In the genomic region with DNA sequence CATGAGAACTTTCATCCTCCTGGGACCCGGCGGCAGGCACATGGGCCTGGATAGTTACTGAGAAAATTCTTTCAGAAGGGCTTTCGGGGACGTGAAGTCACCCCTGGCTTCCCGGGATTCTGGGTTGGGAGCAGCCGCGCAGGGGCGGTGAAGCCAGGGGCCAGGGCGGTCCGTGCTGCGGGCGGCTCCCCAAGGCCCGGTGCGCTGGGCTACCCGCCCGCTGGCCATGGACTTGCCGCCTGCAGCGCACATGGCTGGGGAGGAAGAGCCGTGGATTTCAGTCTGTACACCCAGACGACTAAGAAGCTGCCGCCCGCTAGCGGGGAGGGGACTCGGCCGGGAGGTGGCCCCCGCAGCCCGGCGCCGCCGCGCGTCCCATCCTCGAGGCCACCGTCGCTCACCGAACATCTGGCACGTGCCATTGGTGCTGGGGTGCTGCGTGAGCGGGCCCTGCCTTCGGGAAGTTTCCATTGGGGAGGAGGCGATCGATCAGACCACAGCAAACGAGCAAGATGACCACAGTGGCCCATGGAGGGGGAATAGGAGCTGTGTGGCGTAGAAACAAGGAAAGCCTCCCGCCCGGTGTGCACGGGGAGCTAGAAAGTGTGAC, we compare ENCODE assay signal across 1 cellular context.
TF ChIP-seq lines count a peak whose summit lies in the region.

No MANE protein-coding gene starts in this region.

TF ChIP-seq in WTC11, 78 proteins besides CTCF, POLR2A, EP300 and RAD21 (continued from another document and continues in another):
- TF ChIP-seq, protein P1, sequence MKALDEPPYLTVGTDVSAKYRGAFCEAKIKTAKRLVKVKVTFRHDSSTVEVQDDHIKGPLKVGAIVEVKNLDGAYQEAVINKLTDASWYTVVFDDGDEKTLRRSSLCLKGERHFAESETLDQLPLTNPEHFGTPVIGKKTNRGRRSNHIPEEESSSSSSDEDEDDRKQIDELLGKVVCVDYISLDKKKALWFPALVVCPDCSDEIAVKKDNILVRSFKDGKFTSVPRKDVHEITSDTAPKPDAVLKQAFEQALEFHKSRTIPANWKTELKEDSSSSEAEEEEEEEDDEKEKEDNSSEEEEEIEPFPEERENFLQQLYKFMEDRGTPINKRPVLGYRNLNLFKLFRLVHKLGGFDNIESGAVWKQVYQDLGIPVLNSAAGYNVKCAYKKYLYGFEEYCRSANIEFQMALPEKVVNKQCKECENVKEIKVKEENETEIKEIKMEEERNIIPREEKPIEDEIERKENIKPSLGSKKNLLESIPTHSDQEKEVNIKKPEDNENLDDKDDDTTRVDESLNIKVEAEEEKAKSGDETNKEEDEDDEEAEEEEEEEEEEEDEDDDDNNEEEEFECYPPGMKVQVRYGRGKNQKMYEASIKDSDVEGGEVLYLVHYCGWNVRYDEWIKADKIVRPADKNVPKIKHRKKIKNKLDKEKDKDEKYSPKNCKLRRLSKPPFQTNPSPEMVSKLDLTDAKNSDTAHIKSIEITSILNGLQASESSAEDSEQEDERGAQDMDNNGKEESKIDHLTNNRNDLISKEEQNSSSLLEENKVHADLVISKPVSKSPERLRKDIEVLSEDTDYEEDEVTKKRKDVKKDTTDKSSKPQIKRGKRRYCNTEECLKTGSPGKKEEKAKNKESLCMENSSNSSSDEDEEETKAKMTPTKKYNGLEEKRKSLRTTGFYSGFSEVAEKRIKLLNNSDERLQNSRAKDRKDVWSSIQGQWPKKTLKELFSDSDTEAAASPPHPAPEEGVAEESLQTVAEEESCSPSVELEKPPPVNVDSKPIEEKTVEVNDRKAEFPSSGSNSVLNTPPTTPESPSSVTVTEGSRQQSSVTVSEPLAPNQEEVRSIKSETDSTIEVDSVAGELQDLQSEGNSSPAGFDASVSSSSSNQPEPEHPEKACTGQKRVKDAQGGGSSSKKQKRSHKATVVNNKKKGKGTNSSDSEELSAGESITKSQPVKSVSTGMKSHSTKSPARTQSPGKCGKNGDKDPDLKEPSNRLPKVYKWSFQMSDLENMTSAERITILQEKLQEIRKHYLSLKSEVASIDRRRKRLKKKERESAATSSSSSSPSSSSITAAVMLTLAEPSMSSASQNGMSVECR (CRISPR knock-in tag; IDR thresholded peaks at IDR 0.05; ENCODE audit: borderline replicate concordance): peak; percentile 78; the same call in 1 of the 2 replicates
- no peak for TF ChIP-seq ATF1 (CRISPR knock-in tag; IDR thresholded peaks at IDR 0.05)
- TF ChIP-seq, protein P2, sequence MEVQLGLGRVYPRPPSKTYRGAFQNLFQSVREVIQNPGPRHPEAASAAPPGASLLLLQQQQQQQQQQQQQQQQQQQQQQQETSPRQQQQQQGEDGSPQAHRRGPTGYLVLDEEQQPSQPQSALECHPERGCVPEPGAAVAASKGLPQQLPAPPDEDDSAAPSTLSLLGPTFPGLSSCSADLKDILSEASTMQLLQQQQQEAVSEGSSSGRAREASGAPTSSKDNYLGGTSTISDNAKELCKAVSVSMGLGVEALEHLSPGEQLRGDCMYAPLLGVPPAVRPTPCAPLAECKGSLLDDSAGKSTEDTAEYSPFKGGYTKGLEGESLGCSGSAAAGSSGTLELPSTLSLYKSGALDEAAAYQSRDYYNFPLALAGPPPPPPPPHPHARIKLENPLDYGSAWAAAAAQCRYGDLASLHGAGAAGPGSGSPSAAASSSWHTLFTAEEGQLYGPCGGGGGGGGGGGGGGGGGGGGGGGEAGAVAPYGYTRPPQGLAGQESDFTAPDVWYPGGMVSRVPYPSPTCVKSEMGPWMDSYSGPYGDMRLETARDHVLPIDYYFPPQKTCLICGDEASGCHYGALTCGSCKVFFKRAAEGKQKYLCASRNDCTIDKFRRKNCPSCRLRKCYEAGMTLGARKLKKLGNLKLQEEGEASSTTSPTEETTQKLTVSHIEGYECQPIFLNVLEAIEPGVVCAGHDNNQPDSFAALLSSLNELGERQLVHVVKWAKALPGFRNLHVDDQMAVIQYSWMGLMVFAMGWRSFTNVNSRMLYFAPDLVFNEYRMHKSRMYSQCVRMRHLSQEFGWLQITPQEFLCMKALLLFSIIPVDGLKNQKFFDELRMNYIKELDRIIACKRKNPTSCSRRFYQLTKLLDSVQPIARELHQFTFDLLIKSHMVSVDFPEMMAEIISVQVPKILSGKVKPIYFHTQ (CRISPR knock-in tag; IDR thresholded peaks at IDR 0.05): no peak
- TF ChIP-seq, protein P3, sequence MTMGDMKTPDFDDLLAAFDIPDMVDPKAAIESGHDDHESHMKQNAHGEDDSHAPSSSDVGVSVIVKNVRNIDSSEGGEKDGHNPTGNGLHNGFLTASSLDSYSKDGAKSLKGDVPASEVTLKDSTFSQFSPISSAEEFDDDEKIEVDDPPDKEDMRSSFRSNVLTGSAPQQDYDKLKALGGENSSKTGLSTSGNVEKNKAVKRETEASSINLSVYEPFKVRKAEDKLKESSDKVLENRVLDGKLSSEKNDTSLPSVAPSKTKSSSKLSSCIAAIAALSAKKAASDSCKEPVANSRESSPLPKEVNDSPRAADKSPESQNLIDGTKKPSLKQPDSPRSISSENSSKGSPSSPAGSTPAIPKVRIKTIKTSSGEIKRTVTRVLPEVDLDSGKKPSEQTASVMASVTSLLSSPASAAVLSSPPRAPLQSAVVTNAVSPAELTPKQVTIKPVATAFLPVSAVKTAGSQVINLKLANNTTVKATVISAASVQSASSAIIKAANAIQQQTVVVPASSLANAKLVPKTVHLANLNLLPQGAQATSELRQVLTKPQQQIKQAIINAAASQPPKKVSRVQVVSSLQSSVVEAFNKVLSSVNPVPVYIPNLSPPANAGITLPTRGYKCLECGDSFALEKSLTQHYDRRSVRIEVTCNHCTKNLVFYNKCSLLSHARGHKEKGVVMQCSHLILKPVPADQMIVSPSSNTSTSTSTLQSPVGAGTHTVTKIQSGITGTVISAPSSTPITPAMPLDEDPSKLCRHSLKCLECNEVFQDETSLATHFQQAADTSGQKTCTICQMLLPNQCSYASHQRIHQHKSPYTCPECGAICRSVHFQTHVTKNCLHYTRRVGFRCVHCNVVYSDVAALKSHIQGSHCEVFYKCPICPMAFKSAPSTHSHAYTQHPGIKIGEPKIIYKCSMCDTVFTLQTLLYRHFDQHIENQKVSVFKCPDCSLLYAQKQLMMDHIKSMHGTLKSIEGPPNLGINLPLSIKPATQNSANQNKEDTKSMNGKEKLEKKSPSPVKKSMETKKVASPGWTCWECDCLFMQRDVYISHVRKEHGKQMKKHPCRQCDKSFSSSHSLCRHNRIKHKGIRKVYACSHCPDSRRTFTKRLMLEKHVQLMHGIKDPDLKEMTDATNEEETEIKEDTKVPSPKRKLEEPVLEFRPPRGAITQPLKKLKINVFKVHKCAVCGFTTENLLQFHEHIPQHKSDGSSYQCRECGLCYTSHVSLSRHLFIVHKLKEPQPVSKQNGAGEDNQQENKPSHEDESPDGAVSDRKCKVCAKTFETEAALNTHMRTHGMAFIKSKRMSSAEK (CRISPR knock-in tag; IDR thresholded peaks at IDR 0.05; ENCODE audit: borderline replicate concordance): peak; percentile 76; the same call in 1 of the 2 replicates
- no peak for TF ChIP-seq RORB (CRISPR knock-in tag; IDR thresholded peaks at IDR 0.05)
- TF ChIP-seq CREB1 (CRISPR knock-in tag; IDR thresholded peaks at IDR 0.05): no peak
- TF ChIP-seq, protein P4, sequence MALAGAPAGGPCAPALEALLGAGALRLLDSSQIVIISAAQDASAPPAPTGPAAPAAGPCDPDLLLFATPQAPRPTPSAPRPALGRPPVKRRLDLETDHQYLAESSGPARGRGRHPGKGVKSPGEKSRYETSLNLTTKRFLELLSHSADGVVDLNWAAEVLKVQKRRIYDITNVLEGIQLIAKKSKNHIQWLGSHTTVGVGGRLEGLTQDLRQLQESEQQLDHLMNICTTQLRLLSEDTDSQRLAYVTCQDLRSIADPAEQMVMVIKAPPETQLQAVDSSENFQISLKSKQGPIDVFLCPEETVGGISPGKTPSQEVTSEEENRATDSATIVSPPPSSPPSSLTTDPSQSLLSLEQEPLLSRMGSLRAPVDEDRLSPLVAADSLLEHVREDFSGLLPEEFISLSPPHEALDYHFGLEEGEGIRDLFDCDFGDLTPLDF (CRISPR knock-in tag; IDR thresholded peaks at IDR 0.05): no peak
- no peak for TF ChIP-seq JAZF1 (CRISPR knock-in tag; IDR thresholded peaks at IDR 0.05)
- TF ChIP-seq SOX15 (CRISPR knock-in tag; IDR thresholded peaks at IDR 0.05): no peak
- no peak for TF ChIP-seq ZNF219 (CRISPR knock-in tag; IDR thresholded peaks at IDR 0.05; ENCODE audit: borderline replicate concordance)
- TF ChIP-seq, protein P5, sequence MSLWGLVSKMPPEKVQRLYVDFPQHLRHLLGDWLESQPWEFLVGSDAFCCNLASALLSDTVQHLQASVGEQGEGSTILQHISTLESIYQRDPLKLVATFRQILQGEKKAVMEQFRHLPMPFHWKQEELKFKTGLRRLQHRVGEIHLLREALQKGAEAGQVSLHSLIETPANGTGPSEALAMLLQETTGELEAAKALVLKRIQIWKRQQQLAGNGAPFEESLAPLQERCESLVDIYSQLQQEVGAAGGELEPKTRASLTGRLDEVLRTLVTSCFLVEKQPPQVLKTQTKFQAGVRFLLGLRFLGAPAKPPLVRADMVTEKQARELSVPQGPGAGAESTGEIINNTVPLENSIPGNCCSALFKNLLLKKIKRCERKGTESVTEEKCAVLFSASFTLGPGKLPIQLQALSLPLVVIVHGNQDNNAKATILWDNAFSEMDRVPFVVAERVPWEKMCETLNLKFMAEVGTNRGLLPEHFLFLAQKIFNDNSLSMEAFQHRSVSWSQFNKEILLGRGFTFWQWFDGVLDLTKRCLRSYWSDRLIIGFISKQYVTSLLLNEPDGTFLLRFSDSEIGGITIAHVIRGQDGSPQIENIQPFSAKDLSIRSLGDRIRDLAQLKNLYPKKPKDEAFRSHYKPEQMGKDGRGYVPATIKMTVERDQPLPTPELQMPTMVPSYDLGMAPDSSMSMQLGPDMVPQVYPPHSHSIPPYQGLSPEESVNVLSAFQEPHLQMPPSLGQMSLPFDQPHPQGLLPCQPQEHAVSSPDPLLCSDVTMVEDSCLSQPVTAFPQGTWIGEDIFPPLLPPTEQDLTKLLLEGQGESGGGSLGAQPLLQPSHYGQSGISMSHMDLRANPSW (CRISPR knock-in tag; conservative IDR thresholded peaks at IDR 0.05; ENCODE audit: low read depth): no peak
- no peak for TF ChIP-seq IRF2 (CRISPR knock-in tag; IDR thresholded peaks at IDR 0.05; ENCODE audit: borderline replicate concordance, low read depth)
- no peak for TF ChIP-seq ZNF423 (CRISPR knock-in tag; IDR thresholded peaks at IDR 0.05)
- TF ChIP-seq JUN (CRISPR knock-in tag; IDR thresholded peaks at IDR 0.05): no peak
- TF ChIP-seq, protein P6, sequence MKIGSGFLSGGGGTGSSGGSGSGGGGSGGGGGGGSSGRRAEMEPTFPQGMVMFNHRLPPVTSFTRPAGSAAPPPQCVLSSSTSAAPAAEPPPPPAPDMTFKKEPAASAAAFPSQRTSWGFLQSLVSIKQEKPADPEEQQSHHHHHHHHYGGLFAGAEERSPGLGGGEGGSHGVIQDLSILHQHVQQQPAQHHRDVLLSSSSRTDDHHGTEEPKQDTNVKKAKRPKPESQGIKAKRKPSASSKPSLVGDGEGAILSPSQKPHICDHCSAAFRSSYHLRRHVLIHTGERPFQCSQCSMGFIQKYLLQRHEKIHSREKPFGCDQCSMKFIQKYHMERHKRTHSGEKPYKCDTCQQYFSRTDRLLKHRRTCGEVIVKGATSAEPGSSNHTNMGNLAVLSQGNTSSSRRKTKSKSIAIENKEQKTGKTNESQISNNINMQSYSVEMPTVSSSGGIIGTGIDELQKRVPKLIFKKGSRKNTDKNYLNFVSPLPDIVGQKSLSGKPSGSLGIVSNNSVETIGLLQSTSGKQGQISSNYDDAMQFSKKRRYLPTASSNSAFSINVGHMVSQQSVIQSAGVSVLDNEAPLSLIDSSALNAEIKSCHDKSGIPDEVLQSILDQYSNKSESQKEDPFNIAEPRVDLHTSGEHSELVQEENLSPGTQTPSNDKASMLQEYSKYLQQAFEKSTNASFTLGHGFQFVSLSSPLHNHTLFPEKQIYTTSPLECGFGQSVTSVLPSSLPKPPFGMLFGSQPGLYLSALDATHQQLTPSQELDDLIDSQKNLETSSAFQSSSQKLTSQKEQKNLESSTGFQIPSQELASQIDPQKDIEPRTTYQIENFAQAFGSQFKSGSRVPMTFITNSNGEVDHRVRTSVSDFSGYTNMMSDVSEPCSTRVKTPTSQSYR (CRISPR knock-in tag; IDR thresholded peaks at IDR 0.05): no peak
- TF ChIP-seq, protein P7, sequence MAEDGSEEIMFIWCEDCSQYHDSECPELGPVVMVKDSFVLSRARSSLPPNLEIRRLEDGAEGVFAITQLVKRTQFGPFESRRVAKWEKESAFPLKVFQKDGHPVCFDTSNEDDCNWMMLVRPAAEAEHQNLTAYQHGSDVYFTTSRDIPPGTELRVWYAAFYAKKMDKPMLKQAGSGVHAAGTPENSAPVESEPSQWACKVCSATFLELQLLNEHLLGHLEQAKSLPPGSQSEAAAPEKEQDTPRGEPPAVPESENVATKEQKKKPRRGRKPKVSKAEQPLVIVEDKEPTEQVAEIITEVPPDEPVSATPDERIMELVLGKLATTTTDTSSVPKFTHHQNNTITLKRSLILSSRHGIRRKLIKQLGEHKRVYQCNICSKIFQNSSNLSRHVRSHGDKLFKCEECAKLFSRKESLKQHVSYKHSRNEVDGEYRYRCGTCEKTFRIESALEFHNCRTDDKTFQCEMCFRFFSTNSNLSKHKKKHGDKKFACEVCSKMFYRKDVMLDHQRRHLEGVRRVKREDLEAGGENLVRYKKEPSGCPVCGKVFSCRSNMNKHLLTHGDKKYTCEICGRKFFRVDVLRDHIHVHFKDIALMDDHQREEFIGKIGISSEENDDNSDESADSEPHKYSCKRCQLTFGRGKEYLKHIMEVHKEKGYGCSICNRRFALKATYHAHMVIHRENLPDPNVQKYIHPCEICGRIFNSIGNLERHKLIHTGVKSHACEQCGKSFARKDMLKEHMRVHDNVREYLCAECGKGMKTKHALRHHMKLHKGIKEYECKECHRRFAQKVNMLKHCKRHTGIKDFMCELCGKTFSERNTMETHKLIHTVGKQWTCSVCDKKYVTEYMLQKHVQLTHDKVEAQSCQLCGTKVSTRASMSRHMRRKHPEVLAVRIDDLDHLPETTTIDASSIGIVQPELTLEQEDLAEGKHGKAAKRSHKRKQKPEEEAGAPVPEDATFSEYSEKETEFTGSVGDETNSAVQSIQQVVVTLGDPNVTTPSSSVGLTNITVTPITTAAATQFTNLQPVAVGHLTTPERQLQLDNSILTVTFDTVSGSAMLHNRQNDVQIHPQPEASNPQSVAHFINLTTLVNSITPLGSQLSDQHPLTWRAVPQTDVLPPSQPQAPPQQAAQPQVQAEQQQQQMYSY (CRISPR knock-in tag; IDR thresholded peaks at IDR 0.05): no peak
- TF ChIP-seq, protein P8, sequence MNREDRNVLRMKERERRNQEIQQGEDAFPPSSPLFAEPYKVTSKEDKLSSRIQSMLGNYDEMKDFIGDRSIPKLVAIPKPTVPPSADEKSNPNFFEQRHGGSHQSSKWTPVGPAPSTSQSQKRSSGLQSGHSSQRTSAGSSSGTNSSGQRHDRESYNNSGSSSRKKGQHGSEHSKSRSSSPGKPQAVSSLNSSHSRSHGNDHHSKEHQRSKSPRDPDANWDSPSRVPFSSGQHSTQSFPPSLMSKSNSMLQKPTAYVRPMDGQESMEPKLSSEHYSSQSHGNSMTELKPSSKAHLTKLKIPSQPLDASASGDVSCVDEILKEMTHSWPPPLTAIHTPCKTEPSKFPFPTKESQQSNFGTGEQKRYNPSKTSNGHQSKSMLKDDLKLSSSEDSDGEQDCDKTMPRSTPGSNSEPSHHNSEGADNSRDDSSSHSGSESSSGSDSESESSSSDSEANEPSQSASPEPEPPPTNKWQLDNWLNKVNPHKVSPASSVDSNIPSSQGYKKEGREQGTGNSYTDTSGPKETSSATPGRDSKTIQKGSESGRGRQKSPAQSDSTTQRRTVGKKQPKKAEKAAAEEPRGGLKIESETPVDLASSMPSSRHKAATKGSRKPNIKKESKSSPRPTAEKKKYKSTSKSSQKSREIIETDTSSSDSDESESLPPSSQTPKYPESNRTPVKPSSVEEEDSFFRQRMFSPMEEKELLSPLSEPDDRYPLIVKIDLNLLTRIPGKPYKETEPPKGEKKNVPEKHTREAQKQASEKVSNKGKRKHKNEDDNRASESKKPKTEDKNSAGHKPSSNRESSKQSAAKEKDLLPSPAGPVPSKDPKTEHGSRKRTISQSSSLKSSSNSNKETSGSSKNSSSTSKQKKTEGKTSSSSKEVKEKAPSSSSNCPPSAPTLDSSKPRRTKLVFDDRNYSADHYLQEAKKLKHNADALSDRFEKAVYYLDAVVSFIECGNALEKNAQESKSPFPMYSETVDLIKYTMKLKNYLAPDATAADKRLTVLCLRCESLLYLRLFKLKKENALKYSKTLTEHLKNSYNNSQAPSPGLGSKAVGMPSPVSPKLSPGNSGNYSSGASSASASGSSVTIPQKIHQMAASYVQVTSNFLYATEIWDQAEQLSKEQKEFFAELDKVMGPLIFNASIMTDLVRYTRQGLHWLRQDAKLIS (CRISPR knock-in tag; IDR thresholded peaks at IDR 0.05; ENCODE audit: borderline replicate concordance): no peak
- TF ChIP-seq PRRX2 (CRISPR knock-in tag; IDR thresholded peaks at IDR 0.05): no peak
